ENCODE assay signal across 12 cellular contexts in the genomic region with DNA sequence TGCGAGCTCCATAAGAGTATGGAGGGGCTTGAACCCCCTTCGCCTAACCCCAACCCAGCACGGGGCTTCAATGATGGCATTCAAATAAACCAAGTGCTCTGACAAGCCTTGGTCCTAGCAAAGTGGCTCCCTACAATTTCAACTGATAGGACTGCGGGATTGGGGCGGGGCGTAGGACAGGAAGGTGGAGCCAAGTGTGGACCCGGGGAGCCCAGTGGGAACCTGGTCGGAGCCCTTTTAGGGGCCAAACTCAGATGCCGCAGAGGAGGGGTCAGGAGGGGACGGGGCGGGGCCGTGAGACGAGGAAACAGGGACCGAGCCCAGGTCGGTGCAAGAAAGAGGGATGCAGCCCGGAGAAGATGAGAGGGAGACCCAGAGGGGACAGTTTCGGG. TPM values are rescaled to one million over a fixed set of nuclear protein-coding genes. Genes with fewer than 3 reads are reported as not detected.
A peak's percentile ranks its signal among the peaks of the same experiment; 100 is the strongest.
DNase-seq lines count a peak whose midpoint lies in the region; ATAC-seq and TF ChIP-seq lines count a peak whose summit lies in the region.
"Had no signal": no experiment of that assay in that cellular context is flagged by ENCODE, and none has a peak within 500 bp of the region (broad histone marks: within the 10 kb centered on the region; RNA-seq: fewer than 3 reads in every experiment).

No MANE protein-coding gene starts in this region.

- peaks cover 18% of the 10 kb centered on the region for H3K27me3 Mint-ChIP-seq in memory B cell

- TF ChIP-seq CTCF in astrocyte of the cerebellum (IDR thresholded peaks at IDR 0.05; ENCODE audit: low read depth, low read length, missing control alignments) (no peak), vagina (IDR thresholded peaks at IDR 0.05) (no peak)

- H3K4me1 ChIP-seq in vagina: peaks cover 13% of the 10 kb centered on the region

- in situ Hi-C loops in astrocyte of the cerebellum (cut with HindIII; ENCODE audit: low sequenced_read_pairs): no loop called here

- TF ChIP-seq POLR2A in vagina (IDR thresholded peaks at IDR 0.05): no peak

- DNase-seq in stimulated activated CD4-positive, alpha-beta T cell treated with anti-CD3 and anti-CD28 coated beads, Interleukin-15, amount 100 ng/mL, for 24 hours: peak; percentile 34
- DNase-seq in stimulated activated CD4-positive, alpha-beta T cell treated with anti-CD3 and anti-CD28 coated beads, Interleukin-2, amount 100 ng/mL, for 48 hours: no peak
- DNase-seq in astrocyte of the cerebellum (ENCODE audit: low read depth) (no peak), memory B cell (ENCODE audit: low spot score in 2 of 2) (no peak), vagina (ENCODE audit: extremely low spot score in 2 of 2) (no peak), posterior cingulate gyrus (no peak)
- DNase-seq: COR-L47, Right ventricle myocardium superior had no signal

- H3K27ac ChIP-seq in vagina: no peak overlapping the region

- H3K9me3 ChIP-seq in vagina: no peaks in the 10 kb centered on the region

- H3K9me3 Mint-ChIP-seq in memory B cell: no peaks in the 10 kb centered on the region

- intact Hi-C loops in vagina (cut with DNase I) (no loop called here), posterior cingulate gyrus (cut with DNase I) (no loop called here)

- H3K27me3 ChIP-seq in vagina: peaks cover 11% of the 10 kb centered on the region

- H3K4me1 Mint-ChIP-seq in memory B cell: peaks cover 8% of the 10 kb centered on the region

- ATAC-seq in memory B cell (ENCODE audit: low read depth): no peak
- ATAC-seq in GM21717 (IDR thresholded peaks at IDR 0.05; ENCODE audit: unreplicated experiment): no peak
- ATAC-seq in HG03045 (IDR thresholded peaks at IDR 0.05; ENCODE audit: unreplicated experiment): no peak
- ATAC-seq: HCT116 had no signal

- H3K36me3 Mint-ChIP-seq in memory B cell: peaks cover 2% of the 10 kb centered on the region

- no peaks in the 10 kb centered on the region for H3K36me3 ChIP-seq in vagina

- no peak overlapping the region for H3K27ac Mint-ChIP-seq in memory B cell

- peak overlapping the region; percentile 58 for H3K4me3 Mint-ChIP-seq in memory B cell

- peak overlapping the region; percentile 14 for H3K4me3 ChIP-seq in astrocyte of the cerebellum (ENCODE audit: low read depth, low read length)
- peak overlapping the region; percentile 24 to 25 for H3K4me3 ChIP-seq in vagina
- H3K4me3 ChIP-seq: lung had no signal

RNA-seq across cellular contexts. Expression of a gene that starts 13.2 kb away (rescaled TPM):
- total RNA-seq in vagina: 89.4 TPM

RNA-seq across cellular contexts. Expression of a gene that starts 23.2 kb away (rescaled TPM):
- total RNA-seq in vagina: 15.7 TPM

RNA-seq across cellular contexts. Expression of a gene that starts 24.1 kb away (rescaled TPM):
- total RNA-seq in vagina: not detected
- total RNA-seq: Right ventricle myocardium superior had no signal

RNA-seq across cellular contexts. Expression of a gene that starts 49.8 kb away (rescaled TPM):
- 20.4 TPM for total RNA-seq in vagina

RNA-seq across cellular contexts. Expression of a gene that starts 55.9 kb away (rescaled TPM):
- total RNA-seq in vagina: 111 TPM
